10 cellular contexts compared by ENCODE assay signal in genomic region chr11:17524221-17524620, GRCh38. TPM values are rescaled to one million over a fixed set of nuclear protein-coding genes. Genes with fewer than 3 reads are reported as not detected.
"Had no signal": no experiment of that assay in that cellular context is flagged by ENCODE, and none has a peak within 500 bp of the region (broad histone marks: within the 10 kb centered on the region; RNA-seq: fewer than 3 reads in every experiment).

No MANE protein-coding gene starts in this region.

- H2AFZ ChIP-seq: GM23248 had no signal

- H3K4me1 ChIP-seq: HAP-1 had no signal

- H3K27ac ChIP-seq: GM23248, HL-60 had no signal

- DNase-seq: GM23248, GOT3, H7, HFFc6 had no signal

- FAIRE-seq: HepG2 had no signal

- H3K9ac ChIP-seq: GM23248 had no signal

- H3K9me3 ChIP-seq: HAP-1 had no signal

- H3K4me3 ChIP-seq: GM23248, HAP-1 had no signal

- H3K36me3 ChIP-seq: HAP-1 had no signal

RNA-seq across cellular contexts. Expression of gene USH1C, which starts 20.0 kb away (rescaled TPM):
- total RNA-seq: GM23248, H4, HepG2, HFFc6, HT1080 had no signal
- polyA plus RNA-seq: GM23248, HepG2, IgD-negative memory B cell had no signal

RNA-seq across cellular contexts. Expression of gene OTOG, which starts 22.8 kb away (rescaled TPM):
- total RNA-seq: GM23248, H4, HepG2, HFFc6, HT1080 had no signal
- polyA plus RNA-seq: GM23248, HepG2, IgD-negative memory B cell had no signal

RNA-seq across cellular contexts. Expression of gene ABCC8, which starts 47.6 kb away (rescaled TPM):
- total RNA-seq: GM23248, H4, HepG2, HFFc6, HT1080 had no signal
- polyA plus RNA-seq: GM23248, HepG2, IgD-negative memory B cell had no signal
